ENCODE assay signal across 17 cellular contexts in the genomic region with DNA sequence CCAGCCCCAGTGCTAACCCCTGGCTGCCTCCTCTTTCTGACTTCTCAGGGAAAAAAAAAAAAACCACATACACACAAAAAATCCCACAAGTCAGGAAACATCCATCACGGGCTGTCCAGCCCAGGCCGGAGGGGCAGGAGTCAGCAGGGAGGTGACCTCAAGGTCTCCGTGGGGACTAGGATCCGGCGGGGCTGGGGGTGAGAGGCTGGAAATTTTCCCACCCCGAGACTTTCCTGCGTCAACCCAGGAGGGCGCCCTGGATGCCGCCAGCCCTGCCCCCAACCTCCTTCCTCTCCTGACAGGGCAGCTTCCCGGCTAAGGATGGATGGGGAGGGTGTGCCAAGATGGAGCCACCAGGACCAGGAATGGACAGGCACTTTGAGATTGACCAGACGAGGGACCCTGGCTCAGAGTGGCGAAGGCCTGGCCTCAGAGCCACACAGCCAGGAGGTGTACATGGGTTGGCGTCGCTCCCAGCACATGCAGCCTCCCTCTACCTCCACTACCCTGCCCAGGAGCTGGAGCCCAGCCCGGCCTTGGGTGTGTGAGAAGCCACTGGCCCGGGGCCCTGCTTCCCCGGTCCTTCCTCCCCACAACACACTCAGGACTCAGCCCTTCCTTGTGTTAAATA. TPM values are rescaled to one million over a fixed set of nuclear protein-coding genes. Genes with fewer than 3 reads are reported as not detected.
A peak's percentile ranks its signal among the peaks of the same experiment; 100 is the strongest.
DNase-seq lines count a peak whose midpoint lies in the region; ATAC-seq, FAIRE-seq and TF ChIP-seq lines count a peak whose summit lies in the region.
"Had no signal": no experiment of that assay in that cellular context is flagged by ENCODE, and none has a peak within 500 bp of the region (broad histone marks: within the 10 kb centered on the region; RNA-seq: fewer than 3 reads in every experiment).

No MANE protein-coding gene starts in this region.

- no peaks in the 10 kb centered on the region for H3K36me3 Mint-ChIP-seq in chondrocyte (ENCODE audit: low read depth)
- H3K36me3 Mint-ChIP-seq: mesothelial cell of epicardium had no signal

- no TSS peak for BruUV-seq in HepG2 (replicated peaks; lab: Mats Ljungman, UMichigan)

- no peaks in the 10 kb centered on the region for H3K9me3 Mint-ChIP-seq in chondrocyte (ENCODE audit: low read depth)
- H3K9me3 Mint-ChIP-seq: activated T-helper 2 cell treated with anti-CD3 and anti-CD28 coated beads, Interferon-gamma antibody, Interleukin-2, Interleukin-4, amounts not matched to agents 10 μg/mL and 5 μg/mL and 100 μg/mL, durations not matched to agents 14 hours and 24 hours and 36 hours; mesothelial cell of epicardium had no signal

- no peak for TF ChIP-seq RAD21 in HepG2 (CRISPR knock-in tag; IDR thresholded peaks at IDR 0.05)

- H3K4me3 Mint-ChIP-seq in chondrocyte (ENCODE audit: unreplicated experiment) = no peak overlapping the region
- H3K4me3 Mint-ChIP-seq: H9, mesothelial cell of epicardium had no signal

- CTCF ChIA-PET in HepG2 (lab: Yijun Ruan, JAX; ENCODE audit: low intra/inter-chr PET ratio, low total read pairs) = no interaction called here

- no peak overlapping the region for H3K9ac ChIP-seq in HepG2 (ENCODE audit: insufficient read depth, low read depth, low read length)

- H3K36me3 ChIP-seq in HepG2 (replicated peaks in 1 of 2; ENCODE audit: control insufficient read depth in 1 of 2, insufficient read depth in 2 of 2, low read length in 2 of 2) (no peaks in the 10 kb centered on the region), spleen (no peaks in the 10 kb centered on the region)
- H3K36me3 ChIP-seq: MG63 had no signal

- WGBS in HepG2 (ENCODE audit: low lambda C conversion rate) = 6% methylated on average over 7 of the region's 17 CpGs
- 14 to 26% (median 21%) methylated on average over 15 to 17 of the region's 17 CpGs for WGBS in spleen, 5 donors

- TF ChIP-seq POLR2A in HepG2 (IDR thresholded peaks at IDR 0.05; ENCODE audit: insufficient read depth in 1 of 2, low read depth in 2 of 2, low read length in 2 of 2) = no peak
- no peak for TF ChIP-seq POLR2A in spleen (IDR thresholded peaks at IDR 0.05)

- H3K27me3 Mint-ChIP-seq in chondrocyte (ENCODE audit: low read depth) = no peaks in the 10 kb centered on the region

- H3K27ac ChIP-seq in HepG2 (ENCODE audit: extremely low read length, insufficient read depth, low read length) (no peak overlapping the region), spleen (peak overlapping the region in 7 of 8 donors; percentile 36 to 77 (median 67))

- in situ Hi-C loops in HepG2 (cut with HindIII; ENCODE audit: extremely low pct_ligation_motif_present, low pct_unique_long_range_greater_than_20kb) = no loop called here

- POLR2A ChIA-PET in HepG2 (lab: Yijun Ruan, JAX) = interaction anchor here (0.7 kb wide), 1 partner anchor 9 kb away, joined by 3 read pairs; no protein-coding TSS in a partner anchor

- H3K4me3 ChIP-seq in HepG2 (replicated peaks in 1 of 3; ENCODE audit: insufficient read depth in 1 of 3, low read depth in 2 of 3, low read length in 3 of 3) (no peak overlapping the region), spleen (no peak overlapping the region)
- H3K4me3 ChIP-seq: MG63 had no signal

- no peak overlapping the region for H2AFZ ChIP-seq in HepG2 (ENCODE audit: low read length)

- DNase-seq in NCI-H226 (peak; percentile 66), chondrocyte (ENCODE audit: low spot score) (no peak), HepG2 (ENCODE audit: low spot score) (no peak), spleen (peak; percentile 84), SIG-M5 treated with dmso at 0.1 percent for 504 hours (lab: John Stamatoyannopoulos, UW; ENCODE audit: unreplicated experiment) (no peak), H4 (ENCODE audit: low spot score) (no peak)
- DNase-seq in activated CD4-positive, alpha-beta T cell treated with anti-CD3 and anti-CD28 coated beads, Interleukin-2, amount 50 U/mL, for 48 hours = no peak
- DNase-seq: activated CD4-positive, alpha-beta T cell treated with anti-CD3 and anti-CD28 coated beads, Interleukin-2, amount 50 U/mL, for 4 hours; C1 segment of cervical spinal cord; H9; MG63; stimulated activated CD4-positive, alpha-beta T cell treated with anti-CD3 and anti-CD28 coated beads, Interleukin-4, amount 100 ng/mL, for 4 hours; stimulated activated naive CD8-positive, alpha-beta T cell treated with anti-CD3 and anti-CD28 coated beads, Interleukin-15, Interleukin-2, amounts not matched to agents 100 U/mL and 50 U/mL, for 24 hours had no signal

- peak overlapping the region; percentile 22 for H3K27ac Mint-ChIP-seq in chondrocyte (ENCODE audit: unreplicated experiment)
- H3K27ac Mint-ChIP-seq: activated T-helper 2 cell treated with anti-CD3 and anti-CD28 coated beads, Interferon-gamma antibody, Interleukin-2, Interleukin-4, amounts not matched to agents 10 μg/mL and 5 μg/mL and 100 μg/mL, durations not matched to agents 14 hours and 24 hours and 36 hours; H9; mesothelial cell of epicardium had no signal

- TF ChIP-seq EP300 in HepG2 (IDR thresholded peaks at IDR 0.05; ENCODE audit: low read depth in 2 of 2, low read length in 2 of 2) (no peak), HepG2 (CRISPR knock-in tag; IDR thresholded peaks at IDR 0.05; ENCODE audit: borderline replicate concordance) (no peak)

- FAIRE-seq in HepG2 (lab: Jason Lieb, UNC) = no peak

- H3K4me1 ChIP-seq in HepG2 (ENCODE audit: insufficient read depth, low read length) = peaks cover 10% of the 10 kb centered on the region; the same call in 1 of the 2 replicates
- H3K4me1 ChIP-seq in spleen = peaks cover 4 to 65% (median 33%) of the 10 kb centered on the region in 6 donors

- ATAC-seq in HepG2 (no peak; the same call in 2 of the 3 replicates), GM19035 (IDR thresholded peaks at IDR 0.05; ENCODE audit: unreplicated experiment) (no peak)
- ATAC-seq: stimulated activated naive CD8-positive, alpha-beta T cell treated with anti-CD3 and anti-CD28 coated beads, Interleukin-15, Interleukin-2, amounts not matched to agents 100 U/mL and 50 U/mL, for 24 hours had no signal

- no peaks in the 10 kb centered on the region for H3K79me2 ChIP-seq in HepG2 (ENCODE audit: insufficient read depth, low read length)

- H3K9me3 ChIP-seq in HepG2 (ENCODE audit: low read length) (no peaks in the 10 kb centered on the region), spleen (no peaks in the 10 kb centered on the region)
- H3K9me3 ChIP-seq: MG63 had no signal

- H3K4me2 ChIP-seq in HepG2 (ENCODE audit: low read depth, low read length) = no peak overlapping the region

- H3K27me3 ChIP-seq in HepG2 (ENCODE audit: control insufficient read depth in 1 of 2, insufficient read depth in 2 of 2, low read length in 2 of 2) (peaks cover 4 to 40% of the 10 kb centered on the region in 2 experiments; a peak in 3 of 5 replicates), spleen (replicated peaks in 1 of 7) (peaks cover 0 to 42% (median 0%) of the 10 kb centered on the region in 7 donors)
- H3K27me3 ChIP-seq: MG63 had no signal

- peaks cover 53% of the 10 kb centered on the region for H3K4me1 Mint-ChIP-seq in chondrocyte (ENCODE audit: low read depth)

- intact Hi-C loops in HepG2 (cut with micrococcal nuclease; ENCODE audit: unreplicated experiment) (no loop called here), spleen (cut with DNase I; ENCODE audit: low total_unique reads) (no loop called here)

- TF ChIP-seq CTCF in chondrocyte (IDR thresholded peaks at IDR 0.05) (no peak), HepG2 (CRISPR knock-in tag; IDR thresholded peaks at IDR 0.05) (no peak), spleen (IDR thresholded peaks at IDR 0.05 in 8 of 11, conservative IDR thresholded peaks at IDR 0.05 in 3 of 11) (no peak)

- H4K20me1 ChIP-seq in HepG2 (ENCODE audit: insufficient read depth, low read length) = no peaks in the 10 kb centered on the region

RNA-seq across cellular contexts. Expression of gene BLOC1S3, which starts 33.3 kb away (rescaled TPM):
- total RNA-seq in chondrocyte (15.1 to 21.0 TPM (median 17.6 TPM) in 3 replicates), HepG2 (2016; rRNA removed; fragmentation: Illumina TruSeq; extraction: Trizol) (3.2 and 4.3 TPM in 2 replicates), spleen (10 to 100 TPM; 14.7 to 31.7 (median 17.9) TPM)
- total RNA-seq in HepG2 (2016; cell fraction: cytosol; rRNA removed; fragmentation: Illumina TruSeq; extraction: Trizol; ENCODE audit: low read depth) = 1.4 TPM in 2 replicates
- total RNA-seq in HepG2 (2016; cell fraction: insoluble cytoplasmic fraction; rRNA removed; fragmentation: Illumina TruSeq; extraction: Trizol) = 3.1 and 4.0 TPM in 2 replicates
- 2.1 and 2.5 TPM in 2 replicates for total RNA-seq in HepG2 (2016; cell fraction: membrane; rRNA removed; fragmentation: Illumina TruSeq; extraction: Trizol)
- 3.4 and 3.8 TPM in 2 replicates for total RNA-seq in HepG2 (2016; cell fraction: nucleus; rRNA removed; fragmentation: Illumina TruSeq; extraction: Trizol)
- polyA plus RNA-seq in HepG2 (2011; rRNA removed) (4.8 TPM in 2 replicates), spleen (1 to 10 TPM; 5.0 to 7.4 (median 7.4) TPM)
- 3.4 TPM in 2 replicates for polyA plus RNA-seq in HepG2 (2011; cell fraction: cytosol; rRNA removed)
- polyA plus RNA-seq in HepG2 (2011; cell fraction: nucleus; rRNA removed) = 3.0 and 3.8 TPM in 2 replicates
- 3.5 and 3.6 TPM in 2 replicates for polyA plus RNA-seq in HepG2 (2012)
- 2.6 and 2.9 TPM in 2 replicates for polyA plus RNA-seq in HepG2 (2016; cell fraction: cytosol; fragmentation: Illumina TruSeq; extraction: Trizol; ENCODE audit: low read depth)
- 6.8 and 7.3 TPM in 2 replicates for polyA plus RNA-seq in HepG2 (2016; cell fraction: insoluble cytoplasmic fraction; fragmentation: Illumina TruSeq; extraction: Trizol; ENCODE audit: low read depth)
- polyA plus RNA-seq in HepG2 (2016; cell fraction: membrane; fragmentation: Illumina TruSeq; extraction: Trizol; ENCODE audit: low read depth) = 4.1 and 5.0 TPM in 2 replicates
- polyA plus RNA-seq in HepG2 (2016; cell fraction: nucleus; fragmentation: Illumina TruSeq; extraction: Trizol; ENCODE audit: insufficient read depth, low read depth) = 6.8 and 9.9 TPM in 2 replicates
- polyA minus RNA-seq in HepG2 (2011; rRNA and poly(A)+ RNA removed; ENCODE audit: low replicate concordance) = 9.1 and 11.7 TPM in 2 replicates
- 4.1 and 6.6 TPM in 2 replicates for polyA minus RNA-seq in HepG2 (2011; cell fraction: cytosol; rRNA and poly(A)+ RNA removed)
- polyA minus RNA-seq in HepG2 (2011; cell fraction: nucleus; rRNA and poly(A)+ RNA removed) = 2.5 and 2.6 TPM in 2 replicates
- total RNA-seq in H4 (2014; rRNA removed; shearing (Covaris generic)) = 2.1 and 5.3 TPM in 2 replicates

RNA-seq across cellular contexts. Expression of gene EXOC3L2, which starts 33.3 kb away (rescaled TPM):
- total RNA-seq in chondrocyte (0.37 to 1.3 TPM (median 0.51 TPM) in 3 replicates), HepG2 (2016; rRNA removed; fragmentation: Illumina TruSeq; extraction: Trizol) (not detected in 2 replicates), spleen (10 to 100 TPM in 6 of 7 donors, 1 to 10 TPM in 1; 8.7 to 22.7 (median 16.4) TPM)
- total RNA-seq in HepG2 (2016; cell fraction: cytosol; rRNA removed; fragmentation: Illumina TruSeq; extraction: Trizol; ENCODE audit: low read depth) = not detected in 2 replicates
- not detected in 2 replicates for total RNA-seq in HepG2 (2016; cell fraction: insoluble cytoplasmic fraction; rRNA removed; fragmentation: Illumina TruSeq; extraction: Trizol)
- total RNA-seq in HepG2 (2016; cell fraction: membrane; rRNA removed; fragmentation: Illumina TruSeq; extraction: Trizol) = not detected in 2 replicates
- not detected in 2 replicates for total RNA-seq in HepG2 (2016; cell fraction: nucleus; rRNA removed; fragmentation: Illumina TruSeq; extraction: Trizol)
- polyA plus RNA-seq in HepG2 (2011; rRNA removed) (0.21 TPM in 1 of 2 replicates, not detected in the other), spleen (1 to 10 TPM; 1.9 to 9.0 (median 2.5) TPM)
- polyA plus RNA-seq in HepG2 (2011; cell fraction: cytosol; rRNA removed) = 0.04 and 0.07 TPM in 2 replicates
- polyA plus RNA-seq in HepG2 (2011; cell fraction: nucleus; rRNA removed) = 0.07 and 0.19 TPM in 2 replicates
- polyA plus RNA-seq in HepG2 (2012) = 0.07 TPM in 1 of 2 replicates, not detected in the other
- not detected in 2 replicates for polyA plus RNA-seq in HepG2 (2016; cell fraction: cytosol; fragmentation: Illumina TruSeq; extraction: Trizol; ENCODE audit: low read depth)
- polyA plus RNA-seq in HepG2 (2016; cell fraction: insoluble cytoplasmic fraction; fragmentation: Illumina TruSeq; extraction: Trizol; ENCODE audit: low read depth) = not detected in 2 replicates
- not detected in 2 replicates for polyA plus RNA-seq in HepG2 (2016; cell fraction: membrane; fragmentation: Illumina TruSeq; extraction: Trizol; ENCODE audit: low read depth)
- polyA plus RNA-seq in HepG2 (2016; cell fraction: nucleus; fragmentation: Illumina TruSeq; extraction: Trizol; ENCODE audit: insufficient read depth, low read depth) = not detected in 2 replicates
- 0.20 TPM in 1 of 2 replicates, not detected in the other for polyA minus RNA-seq in HepG2 (2011; rRNA and poly(A)+ RNA removed; ENCODE audit: low replicate concordance)
- not detected in 2 replicates for polyA minus RNA-seq in HepG2 (2011; cell fraction: cytosol; rRNA and poly(A)+ RNA removed)
- not detected in 2 replicates for polyA minus RNA-seq in HepG2 (2011; cell fraction: nucleus; rRNA and poly(A)+ RNA removed)
- total RNA-seq in H4 (2014; rRNA removed; shearing (Covaris generic)) = not detected in 2 replicates
- total RNA-seq: activated T-helper 2 cell treated with anti-CD3 and anti-CD28 coated beads, Interferon-gamma antibody, Interleukin-2, Interleukin-4, amounts not matched to agents 10 μg/mL and 5 μg/mL and 100 μg/mL, durations not matched to agents 14 hours and 24 hours and 36 hours; T-helper 1 cell treated with Interleukin-12 subunit alpha and Interleukin-12 subunit beta and Interleukin-4 antibody, amounts not matched to agents 30 ng/mL and 1 ng/mL, for 36 hours had no signal

RNA-seq across cellular contexts. Expression of gene TRAPPC6A, which starts 33.8 kb away (rescaled TPM):
- total RNA-seq in chondrocyte = 12.7 to 15.9 TPM (median 13.7 TPM) in 3 replicates
- 6.2 and 6.5 TPM in 2 replicates for total RNA-seq in HepG2 (2016; rRNA removed; fragmentation: Illumina TruSeq; extraction: Trizol)
- 5.2 and 6.6 TPM in 2 replicates for total RNA-seq in HepG2 (2016; cell fraction: cytosol; rRNA removed; fragmentation: Illumina TruSeq; extraction: Trizol; ENCODE audit: low read depth)
- total RNA-seq in HepG2 (2016; cell fraction: insoluble cytoplasmic fraction; rRNA removed; fragmentation: Illumina TruSeq; extraction: Trizol) = 5.7 and 6.5 TPM in 2 replicates
- total RNA-seq in HepG2 (2016; cell fraction: membrane; rRNA removed; fragmentation: Illumina TruSeq; extraction: Trizol) = 5.0 and 5.6 TPM in 2 replicates
- 1.9 and 4.0 TPM in 2 replicates for total RNA-seq in HepG2 (2016; cell fraction: nucleus; rRNA removed; fragmentation: Illumina TruSeq; extraction: Trizol)
- polyA plus RNA-seq in HepG2 (2011; rRNA removed) = 21.0 and 27.2 TPM in 2 replicates
- 38.4 and 42.6 TPM in 2 replicates for polyA plus RNA-seq in HepG2 (2011; cell fraction: cytosol; rRNA removed)
- 20.2 and 22.1 TPM in 2 replicates for polyA plus RNA-seq in HepG2 (2011; cell fraction: nucleus; rRNA removed)
- 20.1 and 25.3 TPM in 2 replicates for polyA plus RNA-seq in HepG2 (2012)
- polyA plus RNA-seq in HepG2 (2016; cell fraction: cytosol; fragmentation: Illumina TruSeq; extraction: Trizol; ENCODE audit: low read depth) = 7.8 and 8.7 TPM in 2 replicates
- polyA plus RNA-seq in HepG2 (2016; cell fraction: insoluble cytoplasmic fraction; fragmentation: Illumina TruSeq; extraction: Trizol; ENCODE audit: low read depth) = 6.9 and 7.6 TPM in 2 replicates
- polyA plus RNA-seq in HepG2 (2016; cell fraction: membrane; fragmentation: Illumina TruSeq; extraction: Trizol; ENCODE audit: low read depth) = 5.5 and 5.7 TPM in 2 replicates
- polyA plus RNA-seq in HepG2 (2016; cell fraction: nucleus; fragmentation: Illumina TruSeq; extraction: Trizol; ENCODE audit: insufficient read depth, low read depth) = 4.9 and 6.4 TPM in 2 replicates
- polyA minus RNA-seq in HepG2 (2011; rRNA and poly(A)+ RNA removed; ENCODE audit: low replicate concordance) = 2.0 and 9.1 TPM in 2 replicates
- polyA minus RNA-seq in HepG2 (2011; cell fraction: cytosol; rRNA and poly(A)+ RNA removed) = 4.9 and 5.5 TPM in 2 replicates
- 3.6 and 5.5 TPM in 2 replicates for polyA minus RNA-seq in HepG2 (2011; cell fraction: nucleus; rRNA and poly(A)+ RNA removed)
- 10 to 100 TPM; 25.9 to 46.6 (median 36.3) TPM for total RNA-seq in spleen
- 100 to 1,000 TPM in 2 of 3 donors, 10 to 100 TPM in 1; 66.4 to 109 (median 105) TPM for polyA plus RNA-seq in spleen
- total RNA-seq in H4 (2014; rRNA removed; shearing (Covaris generic)) = 8.9 and 14.5 TPM in 2 replicates

RNA-seq across cellular contexts. Expression of gene MARK4, which starts 39.2 kb away (rescaled TPM):
- 36.5 to 54.7 TPM (median 46.3 TPM) in 3 replicates for total RNA-seq in chondrocyte
- total RNA-seq in HepG2 (2016; rRNA removed; fragmentation: Illumina TruSeq; extraction: Trizol) = 7.0 and 7.6 TPM in 2 replicates
- total RNA-seq in HepG2 (2016; cell fraction: cytosol; rRNA removed; fragmentation: Illumina TruSeq; extraction: Trizol; ENCODE audit: low read depth) = 11.1 and 13.3 TPM in 2 replicates
- total RNA-seq in HepG2 (2016; cell fraction: insoluble cytoplasmic fraction; rRNA removed; fragmentation: Illumina TruSeq; extraction: Trizol) = 3.4 and 6.6 TPM in 2 replicates
- 12.9 and 14.4 TPM in 2 replicates for total RNA-seq in HepG2 (2016; cell fraction: membrane; rRNA removed; fragmentation: Illumina TruSeq; extraction: Trizol)
- 6.3 and 7.9 TPM in 2 replicates for total RNA-seq in HepG2 (2016; cell fraction: nucleus; rRNA removed; fragmentation: Illumina TruSeq; extraction: Trizol)
- polyA plus RNA-seq in HepG2 (2011; rRNA removed) = 11.4 and 12.2 TPM in 2 replicates
- polyA plus RNA-seq in HepG2 (2011; cell fraction: cytosol; rRNA removed) = 6.6 and 8.5 TPM in 2 replicates
- 17.6 and 21.6 TPM in 2 replicates for polyA plus RNA-seq in HepG2 (2011; cell fraction: nucleus; rRNA removed)
- polyA plus RNA-seq in HepG2 (2012) = 28.5 and 39.6 TPM in 2 replicates
- 7.9 and 8.8 TPM in 2 replicates for polyA plus RNA-seq in HepG2 (2016; cell fraction: cytosol; fragmentation: Illumina TruSeq; extraction: Trizol; ENCODE audit: low read depth)
- polyA plus RNA-seq in HepG2 (2016; cell fraction: insoluble cytoplasmic fraction; fragmentation: Illumina TruSeq; extraction: Trizol; ENCODE audit: low read depth) = 11.9 and 16.0 TPM in 2 replicates
- polyA plus RNA-seq in HepG2 (2016; cell fraction: membrane; fragmentation: Illumina TruSeq; extraction: Trizol; ENCODE audit: low read depth) = 16.7 and 21.8 TPM in 2 replicates
- polyA plus RNA-seq in HepG2 (2016; cell fraction: nucleus; fragmentation: Illumina TruSeq; extraction: Trizol; ENCODE audit: insufficient read depth, low read depth) = 15.8 and 17.0 TPM in 2 replicates
- polyA minus RNA-seq in HepG2 (2011; rRNA and poly(A)+ RNA removed; ENCODE audit: low replicate concordance) = 1.4 and 19.5 TPM in 2 replicates
- polyA minus RNA-seq in HepG2 (2011; cell fraction: cytosol; rRNA and poly(A)+ RNA removed) = 14.1 and 19.3 TPM in 2 replicates
- 10.3 TPM in 2 replicates for polyA minus RNA-seq in HepG2 (2011; cell fraction: nucleus; rRNA and poly(A)+ RNA removed)
- total RNA-seq in spleen = 10 to 100 TPM; 17.9 to 45.8 (median 31.3) TPM
- 10 to 100 TPM in 1 of 3 donors, 1 to 10 TPM in 2; 6.5 to 12.7 (median 6.9) TPM for polyA plus RNA-seq in spleen
- total RNA-seq in H4 (2014; rRNA removed; shearing (Covaris generic)) = 3.7 and 5.0 TPM in 2 replicates

RNA-seq across cellular contexts. Expression of gene NKPD1, which starts 51.1 kb away (rescaled TPM):
- total RNA-seq in chondrocyte (0.10 to 0.13 TPM in 2 of 3 replicates, not detected in the other), HepG2 (2016; rRNA removed; fragmentation: Illumina TruSeq; extraction: Trizol) (not detected in 2 replicates), spleen (under 1 TPM in 6 of 7 donors, not detected in 1; 0.20 to 0.77 (median 0.23) TPM)
- not detected in 2 replicates for total RNA-seq in HepG2 (2016; cell fraction: cytosol; rRNA removed; fragmentation: Illumina TruSeq; extraction: Trizol; ENCODE audit: low read depth)
- not detected in 2 replicates for total RNA-seq in HepG2 (2016; cell fraction: insoluble cytoplasmic fraction; rRNA removed; fragmentation: Illumina TruSeq; extraction: Trizol)
- not detected in 2 replicates for total RNA-seq in HepG2 (2016; cell fraction: membrane; rRNA removed; fragmentation: Illumina TruSeq; extraction: Trizol)
- not detected in 2 replicates for total RNA-seq in HepG2 (2016; cell fraction: nucleus; rRNA removed; fragmentation: Illumina TruSeq; extraction: Trizol)
- polyA plus RNA-seq in HepG2 (2011; rRNA removed) (0.03 and 0.10 TPM in 2 replicates), spleen (under 1 TPM; 0.17 to 0.21 (median 0.19) TPM)
- polyA plus RNA-seq in HepG2 (2011; cell fraction: cytosol; rRNA removed) = 0.03 and 0.04 TPM in 2 replicates
- 0.42 and 0.51 TPM in 2 replicates for polyA plus RNA-seq in HepG2 (2011; cell fraction: nucleus; rRNA removed)
- 0.04 TPM in 1 of 2 replicates, not detected in the other for polyA plus RNA-seq in HepG2 (2012)
- not detected in 2 replicates for polyA plus RNA-seq in HepG2 (2016; cell fraction: cytosol; fragmentation: Illumina TruSeq; extraction: Trizol; ENCODE audit: low read depth)
- not detected in 2 replicates for polyA plus RNA-seq in HepG2 (2016; cell fraction: insoluble cytoplasmic fraction; fragmentation: Illumina TruSeq; extraction: Trizol; ENCODE audit: low read depth)
- not detected in 2 replicates for polyA plus RNA-seq in HepG2 (2016; cell fraction: membrane; fragmentation: Illumina TruSeq; extraction: Trizol; ENCODE audit: low read depth)
- polyA plus RNA-seq in HepG2 (2016; cell fraction: nucleus; fragmentation: Illumina TruSeq; extraction: Trizol; ENCODE audit: insufficient read depth, low read depth) = 0.14 TPM in 1 of 2 replicates, not detected in the other
- 0.12 and 0.14 TPM in 2 replicates for polyA minus RNA-seq in HepG2 (2011; rRNA and poly(A)+ RNA removed; ENCODE audit: low replicate concordance)
- polyA minus RNA-seq in HepG2 (2011; cell fraction: cytosol; rRNA and poly(A)+ RNA removed) = not detected in 2 replicates
- 0.13 TPM in 1 of 2 replicates, not detected in the other for polyA minus RNA-seq in HepG2 (2011; cell fraction: nucleus; rRNA and poly(A)+ RNA removed)
- total RNA-seq in H4 (2014; rRNA removed; shearing (Covaris generic)) = 0.19 TPM in 1 of 2 replicates, not detected in the other

Comparison
In these comparisons a context has a peak if more than half of its experiments do, and no peak if none do; other contexts are left out.
1. DNase-seq: peak in NCI-H226 (single experiment) and spleen (single experiment); none in chondrocyte (single experiment), HepG2 (single experiment), SIG-M5 treated with dmso at 0.1 percent for 504 hours (single experiment), H4 (single experiment) and activated CD4-positive, alpha-beta T cell treated with anti-CD3 and anti-CD28 coated beads, Interleukin-2, amount 50 U/mL, for 48 hours (0 of 2).